In genomic region chr6:118985123-118985830, GRCh38 we compare ENCODE assay signal across 18 cellular contexts. TPM values are rescaled to one million over a fixed set of nuclear protein-coding genes. Genes with fewer than 3 reads are reported as not detected.
DNase-seq lines count a peak whose midpoint lies in the region; ATAC-seq, FAIRE-seq and TF ChIP-seq lines count a peak whose summit lies in the region.
"Had no signal": no experiment of that assay in that cellular context is flagged by ENCODE, and none has a peak within 500 bp of the region (broad histone marks: within the 10 kb centered on the region; RNA-seq: fewer than 3 reads in every experiment).

No MANE protein-coding gene starts in this region.

- H3K9me3 ChIP-seq in MG63: no peaks in the 10 kb centered on the region
- H3K9me3 ChIP-seq: BLaER1 had no signal

- H3K27me3 ChIP-seq in MG63: no peaks in the 10 kb centered on the region
- H3K27me3 ChIP-seq: BLaER1 had no signal

- no peak for TF ChIP-seq CTCF in D721Med (IDR thresholded peaks at IDR 0.05; ENCODE audit: insufficient read depth, missing control alignments)

- DNase-seq in D721Med (ENCODE audit: insufficient read length, low spot score): no peak
- peak; percentile 96 for DNase-seq in NCI-H82 (lab: John Stamatoyannopoulos, UW)
- DNase-seq in myocyte (ENCODE audit: low read depth): peak; percentile 49
- no peak for DNase-seq in H54 (ENCODE audit: insufficient read length, low spot score)
- DNase-seq in MG63: no peak
- DNase-seq: CD8-positive, alpha-beta memory T cell; DMS153; HCEC 1CT; NCI-H1048; NCI-H146; NCI-H526 treated with DMSO at 0.1 percent for 48 hours; RPMI8226; SIG-M5 had no signal

- ATAC-seq in GM21786 (IDR thresholded peaks at IDR 0.05; ENCODE audit: unreplicated experiment) (peak; percentile 40), HG02840 (IDR thresholded peaks at IDR 0.05; ENCODE audit: low FRiP score, unreplicated experiment) (no peak), GM19328 (IDR thresholded peaks at IDR 0.05; ENCODE audit: unreplicated experiment) (no peak)

- peak; percentile 84 for FAIRE-seq in D721Med (lab: Jason Lieb, UNC)
- no peak for FAIRE-seq in H54 (lab: Jason Lieb, UNC)
- FAIRE-seq: GM18507 had no signal

- no peak for TF ChIP-seq POLR2A in H54 (IDR thresholded peaks at IDR 0.05; ENCODE audit: low read depth, low read length)

- no peaks in the 10 kb centered on the region for H3K36me3 ChIP-seq in MG63
- H3K36me3 ChIP-seq: BLaER1 had no signal

- no peak overlapping the region for H3K4me3 ChIP-seq in MG63
- H3K4me3 ChIP-seq: BLaER1 had no signal

RNA-seq across cellular contexts. Expression of gene MCM9, which starts 50.3 kb away (rescaled TPM):
- 11.5 and 18.5 TPM in 2 replicates for total RNA-seq in myocyte
- polyA plus RNA-seq in myocyte (2012): 6.5 TPM
- total RNA-seq in MG63 (2014; rRNA removed; shearing (Covaris generic); ENCODE audit: low replicate concordance): 3.0 and 7.9 TPM in 2 replicates

Comparison
In these comparisons a context has a peak if more than half of its experiments do, and no peak if none do; other contexts are left out.
1. DNase-seq: peak in NCI-H82 (single experiment) and myocyte (single experiment); none in D721Med (single experiment), H54 (single experiment) and MG63 (single experiment).